2 cellular contexts compared by ENCODE assay signal in the genomic region with DNA sequence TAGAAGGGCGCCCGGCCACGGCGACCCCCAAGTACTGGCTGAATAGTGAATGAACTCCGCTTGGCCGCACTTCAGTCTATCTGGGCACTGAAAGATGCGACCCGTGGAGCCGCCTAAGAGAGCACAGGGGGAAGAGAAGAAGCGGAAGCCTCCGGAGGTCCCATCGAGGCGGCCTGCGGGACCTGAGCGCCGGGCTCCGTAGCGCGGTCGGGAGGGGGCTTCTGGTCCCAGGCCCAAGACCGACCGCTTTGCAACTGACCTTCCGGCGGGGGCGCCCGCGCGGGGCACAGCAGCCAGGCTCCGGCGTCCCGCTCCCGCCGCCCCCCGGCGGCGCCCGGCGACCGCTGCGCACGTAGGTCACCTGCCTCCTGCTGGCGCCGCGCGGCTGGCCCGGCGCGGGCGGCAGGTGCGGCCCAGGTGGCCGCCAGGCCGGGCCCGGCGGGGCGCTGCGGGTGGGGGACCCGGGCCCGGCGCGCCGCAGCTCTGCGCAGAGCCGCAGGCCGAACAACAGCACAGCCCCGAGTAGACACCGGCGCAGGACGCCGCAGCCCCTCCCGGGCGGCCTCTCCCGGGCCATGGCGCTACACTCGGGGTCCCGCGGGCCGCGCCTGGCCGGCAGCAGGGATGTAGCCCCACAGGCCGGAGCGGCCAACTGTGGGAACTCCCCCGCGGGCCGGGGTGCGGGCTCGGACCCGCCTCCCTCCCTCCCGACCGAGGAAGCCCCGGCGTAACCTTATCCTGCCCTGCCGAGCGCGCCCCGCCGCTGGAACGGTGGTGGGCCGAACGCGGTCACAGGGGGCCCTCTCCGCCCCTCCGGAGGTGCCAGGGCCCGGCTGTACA.
TF ChIP-seq lines count a peak whose summit lies in the region.

A gene with protein sequence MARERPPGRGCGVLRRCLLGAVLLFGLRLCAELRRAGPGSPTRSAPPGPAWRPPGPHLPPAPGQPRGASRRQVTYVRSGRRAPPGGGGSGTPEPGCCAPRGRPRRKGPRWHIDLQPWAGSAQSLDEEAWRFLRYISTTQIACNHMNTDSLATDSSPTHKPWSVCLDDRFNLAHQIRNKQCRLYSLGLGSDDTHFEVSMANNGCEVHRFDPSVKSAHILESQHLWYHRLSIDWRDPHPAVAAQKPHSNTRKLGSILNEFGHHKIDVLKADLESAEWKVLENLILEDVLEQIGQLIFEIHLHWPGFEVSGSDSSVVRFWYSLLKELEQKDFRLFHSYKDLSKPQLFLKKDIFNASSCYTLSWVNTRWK (minus strand): TSS at position 654 of the 840 bp plus-strand sequence. CDS start 77 bp downstream, at position 577.

TF ChIP-seq in liver, 16 proteins besides CTCF, POLR2A, EP300 and RAD21 (continued from another document):
- TF ChIP-seq EGR1 (IDR thresholded peaks at IDR 0.05; ENCODE audit: low read depth in 2 of 2) (no peak), JUND (IDR thresholded peaks at IDR 0.05) (no peak), YY1 (IDR thresholded peaks at IDR 0.05) (no peak), FOXA1 (IDR thresholded peaks at IDR 0.05) (no peak), HNF4A (conservative IDR thresholded peaks at IDR 0.05) (no peak), RXRA (IDR thresholded peaks at IDR 0.05) (no peak), HNF4G (IDR thresholded peaks at IDR 0.05) (no peak)
- TF ChIP-seq, protein P1, sequence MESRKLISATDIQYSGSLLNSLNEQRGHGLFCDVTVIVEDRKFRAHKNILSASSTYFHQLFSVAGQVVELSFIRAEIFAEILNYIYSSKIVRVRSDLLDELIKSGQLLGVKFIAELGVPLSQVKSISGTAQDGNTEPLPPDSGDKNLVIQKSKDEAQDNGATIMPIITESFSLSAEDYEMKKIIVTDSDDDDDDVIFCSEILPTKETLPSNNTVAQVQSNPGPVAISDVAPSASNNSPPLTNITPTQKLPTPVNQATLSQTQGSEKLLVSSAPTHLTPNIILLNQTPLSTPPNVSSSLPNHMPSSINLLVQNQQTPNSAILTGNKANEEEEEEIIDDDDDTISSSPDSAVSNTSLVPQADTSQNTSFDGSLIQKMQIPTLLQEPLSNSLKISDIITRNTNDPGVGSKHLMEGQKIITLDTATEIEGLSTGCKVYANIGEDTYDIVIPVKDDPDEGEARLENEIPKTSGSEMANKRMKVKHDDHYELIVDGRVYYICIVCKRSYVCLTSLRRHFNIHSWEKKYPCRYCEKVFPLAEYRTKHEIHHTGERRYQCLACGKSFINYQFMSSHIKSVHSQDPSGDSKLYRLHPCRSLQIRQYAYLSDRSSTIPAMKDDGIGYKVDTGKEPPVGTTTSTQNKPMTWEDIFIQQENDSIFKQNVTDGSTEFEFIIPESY (IDR thresholded peaks at IDR 0.05) = no peak
- TF ChIP-seq, protein P2, sequence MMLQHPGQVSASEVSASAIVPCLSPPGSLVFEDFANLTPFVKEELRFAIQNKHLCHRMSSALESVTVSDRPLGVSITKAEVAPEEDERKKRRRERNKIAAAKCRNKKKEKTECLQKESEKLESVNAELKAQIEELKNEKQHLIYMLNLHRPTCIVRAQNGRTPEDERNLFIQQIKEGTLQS (IDR thresholded peaks at IDR 0.05) = no peak

TF ChIP-seq in HepG2, 621 proteins besides CTCF, POLR2A, EP300 and RAD21 (continued from another document):
- TF ChIP-seq CBX1 (IDR thresholded peaks at IDR 0.05; ENCODE audit: low read depth) (no peak), JUN (CRISPR knock-in tag; IDR thresholded peaks at IDR 0.05) (no peak), RARA (CRISPR knock-in tag; IDR thresholded peaks at IDR 0.05) (no peak), FOSL2 (CRISPR knock-in tag; IDR thresholded peaks at IDR 0.05) (no peak), ZNF674 (CRISPR knock-in tag; IDR thresholded peaks at IDR 0.05; ENCODE audit: low read depth) (no peak), TBX3 (IDR thresholded peaks at IDR 0.05; ENCODE audit: borderline replicate concordance) (no peak), ZBTB8A (CRISPR knock-in tag; IDR thresholded peaks at IDR 0.05; ENCODE audit: borderline replicate concordance, low read depth) (no peak), MYNN (CRISPR knock-in tag; IDR thresholded peaks at IDR 0.05; ENCODE audit: low read depth) (no peak), ZBTB1 (CRISPR knock-in tag; IDR thresholded peaks at IDR 0.05; ENCODE audit: borderline replicate concordance) (no peak), PHF20 (CRISPR knock-in tag; IDR thresholded peaks at IDR 0.05) (no peak)
- TF ChIP-seq, protein P3, sequence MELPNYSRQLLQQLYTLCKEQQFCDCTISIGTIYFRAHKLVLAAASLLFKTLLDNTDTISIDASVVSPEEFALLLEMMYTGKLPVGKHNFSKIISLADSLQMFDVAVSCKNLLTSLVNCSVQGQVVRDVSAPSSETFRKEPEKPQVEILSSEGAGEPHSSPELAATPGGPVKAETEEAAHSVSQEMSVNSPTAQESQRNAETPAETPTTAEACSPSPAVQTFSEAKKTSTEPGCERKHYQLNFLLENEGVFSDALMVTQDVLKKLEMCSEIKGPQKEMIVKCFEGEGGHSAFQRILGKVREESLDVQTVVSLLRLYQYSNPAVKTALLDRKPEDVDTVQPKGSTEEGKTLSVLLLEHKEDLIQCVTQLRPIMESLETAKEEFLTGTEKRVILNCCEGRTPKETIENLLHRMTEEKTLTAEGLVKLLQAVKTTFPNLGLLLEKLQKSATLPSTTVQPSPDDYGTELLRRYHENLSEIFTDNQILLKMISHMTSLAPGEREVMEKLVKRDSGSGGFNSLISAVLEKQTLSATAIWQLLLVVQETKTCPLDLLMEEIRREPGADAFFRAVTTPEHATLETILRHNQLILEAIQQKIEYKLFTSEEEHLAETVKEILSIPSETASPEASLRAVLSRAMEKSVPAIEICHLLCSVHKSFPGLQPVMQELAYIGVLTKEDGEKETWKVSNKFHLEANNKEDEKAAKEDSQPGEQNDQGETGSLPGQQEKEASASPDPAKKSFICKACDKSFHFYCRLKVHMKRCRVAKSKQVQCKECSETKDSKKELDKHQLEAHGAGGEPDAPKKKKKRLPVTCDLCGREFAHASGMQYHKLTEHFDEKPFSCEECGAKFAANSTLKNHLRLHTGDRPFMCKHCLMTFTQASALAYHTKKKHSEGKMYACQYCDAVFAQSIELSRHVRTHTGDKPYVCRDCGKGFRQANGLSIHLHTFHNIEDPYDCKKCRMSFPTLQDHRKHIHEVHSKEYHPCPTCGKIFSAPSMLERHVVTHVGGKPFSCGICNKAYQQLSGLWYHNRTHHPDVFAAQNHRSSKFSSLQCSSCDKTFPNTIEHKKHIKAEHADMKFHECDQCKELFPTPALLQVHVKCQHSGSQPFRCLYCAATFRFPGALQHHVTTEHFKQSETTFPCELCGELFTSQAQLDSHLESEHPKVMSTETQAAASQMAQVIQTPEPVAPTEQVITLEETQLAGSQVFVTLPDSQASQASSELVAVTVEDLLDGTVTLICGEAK (IDR thresholded peaks at IDR 0.05) = no peak
- TF ChIP-seq, protein P3 (CRISPR knock-in tag; IDR thresholded peaks at IDR 0.05) = no peak
